ENCODE assay signal across 31 cellular contexts in the genomic region with DNA sequence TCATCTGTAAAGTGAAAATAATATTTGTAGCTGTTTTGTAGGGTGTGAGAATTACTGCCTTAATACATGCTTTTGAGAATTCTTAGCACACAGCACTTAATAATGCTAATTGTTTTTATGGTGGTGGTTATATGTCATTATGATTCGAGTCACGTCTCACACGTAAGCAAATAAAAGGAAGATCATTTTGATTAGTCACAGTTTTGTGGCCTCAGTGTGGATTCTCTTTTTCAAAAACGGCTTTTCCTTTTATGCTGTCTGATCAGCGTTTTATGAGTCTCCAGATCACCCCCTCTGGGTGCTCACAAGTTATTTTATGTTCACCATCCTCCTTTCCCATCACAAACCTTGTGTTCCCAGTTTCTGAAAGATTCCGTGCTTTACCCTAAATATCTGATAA.
"Had no signal": no experiment of that assay in that cellular context is flagged by ENCODE, and none has a peak within 500 bp of the region (broad histone marks: within the 10 kb centered on the region; RNA-seq: fewer than 3 reads in every experiment).

No MANE protein-coding gene starts in this region.

- H3K4me3 ChIP-seq: colonic mucosa, gastroesophageal sphincter, heart left ventricle, hepatocyte, left lung, neural progenitor cell, right atrium auricular region, testis, tibial artery, upper lobe of left lung, uterus had no signal

- H3K27me3 Mint-ChIP-seq: dendritic cell treated with granulocyte-macrophage colony-stimulating factor and Interleukin-4, amounts not matched to agents 40 ng/mL and 50 ng/mL, for 4 days; naive thymus-derived CD4-positive, alpha-beta T cell; progenitor cell of endocrine pancreas had no signal

- DNase-seq: colonic mucosa; effector CD8-positive, alpha-beta T cell; endodermal cell; foreskin fibroblast; heart left ventricle; kidney; left cardiac atrium; left lung; mesenchymal stem cell; midbrain; naive thymus-derived CD4-positive, alpha-beta T cell; stimulated activated CD4-positive, alpha-beta T cell treated with anti-CD3 and anti-CD28 coated beads, Interleukin-2, amount 100 ng/mL, for 24 hours; stimulated activated CD4-positive, alpha-beta T cell treated with anti-CD3 and anti-CD28 coated beads, Interleukin-4, amount 100 ng/mL, for 24 hours; stimulated activated naive CD8-positive, alpha-beta T cell treated with anti-CD3 and anti-CD28 coated beads, Interleukin-15, Interleukin-2, amounts not matched to agents 100 U/mL and 50 U/mL, for 24 hours; substantia nigra; testis; tibial artery; upper lobe of left lung; uterus had no signal

- H3K4me3 Mint-ChIP-seq: dendritic cell treated with granulocyte-macrophage colony-stimulating factor and Interleukin-4, amounts not matched to agents 40 ng/mL and 50 ng/mL, for 4 days; endodermal cell; naive thymus-derived CD4-positive, alpha-beta T cell; nephron; neural progenitor cell; stimulated activated effector memory CD8-positive, alpha-beta T cell treated with anti-CD3 and anti-CD28 coated beads, Interleukin-12 subunit alpha, Interleukin-12 subunit beta, amount 100 ng/mL, for 72 hours had no signal

- ATAC-seq: esophagus mucosa; gastroesophageal sphincter; heart left ventricle; left cardiac atrium; left lung; naive thymus-derived CD4-positive, alpha-beta T cell; sciatic nerve; stimulated activated effector memory CD8-positive, alpha-beta T cell treated with anti-CD3 and anti-CD28 coated beads, Interleukin-12 subunit alpha, Interleukin-12 subunit beta, amount 100 ng/mL, for 72 hours; stimulated activated naive CD8-positive, alpha-beta T cell treated with anti-CD3 and anti-CD28 coated beads, Interleukin-15, Interleukin-2, amounts not matched to agents 100 U/mL and 50 U/mL, for 24 hours had no signal

- H3K27ac ChIP-seq: colonic mucosa, epithelial cell of prostate, gastroesophageal sphincter, heart left ventricle, hepatocyte, left lung, neural progenitor cell, parathyroid adenoma, right atrium auricular region, testis, tibial artery, upper lobe of left lung, uterus had no signal

- H3K4me1 Mint-ChIP-seq: naive thymus-derived CD4-positive, alpha-beta T cell; stimulated activated effector memory CD8-positive, alpha-beta T cell treated with anti-CD3 and anti-CD28 coated beads, Interleukin-12 subunit alpha, Interleukin-12 subunit beta, amount 100 ng/mL, for 72 hours had no signal

- H3K36me3 Mint-ChIP-seq: naive thymus-derived CD4-positive, alpha-beta T cell; neural progenitor cell; stimulated activated effector memory CD8-positive, alpha-beta T cell treated with anti-CD3 and anti-CD28 coated beads, Interleukin-12 subunit alpha, Interleukin-12 subunit beta, amount 100 ng/mL, for 72 hours had no signal

- H3K9me3 Mint-ChIP-seq: endodermal cell, nephron, neural progenitor cell had no signal

- H3K27ac Mint-ChIP-seq: dendritic cell treated with granulocyte-macrophage colony-stimulating factor and Interleukin-4, amounts not matched to agents 40 ng/mL and 50 ng/mL, for 4 days; endodermal cell; naive thymus-derived CD4-positive, alpha-beta T cell; nephron; neural progenitor cell; progenitor cell of endocrine pancreas; stimulated activated effector memory CD8-positive, alpha-beta T cell treated with anti-CD3 and anti-CD28 coated beads, Interleukin-12 subunit alpha, Interleukin-12 subunit beta, amount 100 ng/mL, for 72 hours had no signal

- H3K4me1 ChIP-seq: colonic mucosa, gastroesophageal sphincter, heart left ventricle, left lung, neural progenitor cell, parathyroid adenoma, right atrium auricular region, testis, tibial artery, upper lobe of left lung, uterus had no signal

- H3K36me3 ChIP-seq: colonic mucosa, gastroesophageal sphincter, heart left ventricle, left lung, neural progenitor cell, right atrium auricular region, tibial artery, upper lobe of left lung, uterus had no signal

- H3K27me3 ChIP-seq: colonic mucosa, gastroesophageal sphincter, heart left ventricle, hepatocyte, left lung, neural progenitor cell, right atrium auricular region, testis, tibial artery, upper lobe of left lung, uterus had no signal

- FAIRE-seq: kidney had no signal

- H3K9me3 ChIP-seq: colonic mucosa, gastroesophageal sphincter, heart left ventricle, left lung, right atrium auricular region, testis, tibial artery, upper lobe of left lung, uterus had no signal
